12 cellular contexts compared by ENCODE assay signal in genomic region chr2:113117594-113118262, GRCh38. TPM values are rescaled to one million over a fixed set of nuclear protein-coding genes. Genes with fewer than 3 reads are reported as not detected.
DNase-seq lines count a peak whose midpoint lies in the region; ATAC-seq, FAIRE-seq and TF ChIP-seq lines count a peak whose summit lies in the region.
"Had no signal": no experiment of that assay in that cellular context is flagged by ENCODE, and none has a peak within 500 bp of the region (broad histone marks: within the 10 kb centered on the region; RNA-seq: fewer than 3 reads in every experiment).

No MANE protein-coding gene starts in this region.

- intact Hi-C loops in stomach (cut with DNase I; ENCODE audit: low total_unique reads) = no loop called here

- no peaks in the 10 kb centered on the region for H3K9me3 Mint-ChIP-seq in activated CD8-positive, alpha-beta memory T cell treated with anti-CD3 and anti-CD28 coated beads, Interleukin-2, amount 10 ng/mL, durations not matched to agents 7 days and 5 days (ENCODE audit: low read depth)
- H3K9me3 Mint-ChIP-seq in activated naive CD8-positive, alpha-beta T cell treated with anti-CD3 and anti-CD28 coated beads, Interleukin-2, amount 50 U/mL, for 24 hours = no peaks in the 10 kb centered on the region

- no peaks in the 10 kb centered on the region for H3K27me3 ChIP-seq in keratinocyte (ENCODE audit: control insufficient read depth, extremely low read depth, insufficient read depth, low read length)
- H3K27me3 ChIP-seq in stomach = no peaks in the 10 kb centered on the region
- H3K27me3 ChIP-seq: BLaER1 treated with 17β-estradiol and CSF1 and Interleukin-3, amounts not matched to agents 10 nM and 100 nM; heart left ventricle had no signal

- no peak overlapping the region for H3K4me3 Mint-ChIP-seq in activated CD8-positive, alpha-beta memory T cell treated with anti-CD3 and anti-CD28 coated beads, Interleukin-2, amount 10 ng/mL, durations not matched to agents 7 days and 5 days
- no peak overlapping the region for H3K4me3 Mint-ChIP-seq in activated naive CD8-positive, alpha-beta T cell treated with anti-CD3 and anti-CD28 coated beads, Interleukin-2, amount 50 U/mL, for 24 hours
- H3K4me3 Mint-ChIP-seq in T-helper 17 cell = no peak overlapping the region

- dilution Hi-C loops in keratinocyte (cut with MboI; ENCODE audit: extremely low pct_ligation_motif_present, low sequenced_read_pairs) = no loop called here

- H3K4me2 ChIP-seq in keratinocyte (ENCODE audit: control insufficient read depth, extremely low read depth, insufficient read depth, low read depth, low read length) = peak overlapping the region; percentile 88
- H3K4me2 ChIP-seq: KMS-11 had no signal

- peak; percentile 79 for FAIRE-seq in keratinocyte (lab: Jason Lieb, UNC)
- FAIRE-seq: TTC549 had no signal

- peak; percentile 52 for ATAC-seq in activated CD8-positive, alpha-beta memory T cell treated with anti-CD3 and anti-CD28 coated beads, Interleukin-2, amount 10 ng/mL, durations not matched to agents 7 days and 5 days
- ATAC-seq in activated naive CD8-positive, alpha-beta T cell treated with anti-CD3 and anti-CD28 coated beads, Interleukin-2, amount 50 U/mL, for 24 hours = peak; percentile 86
- no peak for ATAC-seq in T-helper 17 cell

- H3K4me1 ChIP-seq in keratinocyte (ENCODE audit: control insufficient read depth, extremely low read depth, insufficient read depth, low read length) = peaks cover 68% of the 10 kb centered on the region
- peaks cover 10 to 17% (median 14%) of the 10 kb centered on the region in 4 donors for H3K4me1 ChIP-seq in stomach

- CTCF ChIA-PET in activated CD8-positive, alpha-beta memory T cell treated with anti-CD3 and anti-CD28 coated beads, Interleukin-2, amount 10 ng/mL, durations not matched to agents 7 days and 5 days (lab: Charles Lee) = interaction anchor here (0.7 to 1.8 kb wide), 5 partner anchors 19 to 307 kb away, joined by 3 to 8 read pairs (median 5); no protein-coding TSS in a partner anchor

- H3K27ac ChIP-seq in keratinocyte (ENCODE audit: control insufficient read depth, insufficient read depth, low read length) = peak overlapping the region; percentile 98
- H3K27ac ChIP-seq in stomach = peak overlapping the region; percentile 76 to 94 (median 91)
- H3K27ac ChIP-seq: heart left ventricle, KMS-11 had no signal

- TF ChIP-seq EP300 in stomach (IDR thresholded peaks at IDR 0.05) = no peak

- H4K20me1 ChIP-seq in keratinocyte (ENCODE audit: control insufficient read depth, extremely low read depth, insufficient read depth, low read length) = no peaks in the 10 kb centered on the region
- H4K20me1 ChIP-seq: BLaER1 treated with 17β-estradiol and CSF1 and Interleukin-3, amounts not matched to agents 10 nM and 100 nM had no signal

- no peaks in the 10 kb centered on the region for H3K27me3 Mint-ChIP-seq in activated CD8-positive, alpha-beta memory T cell treated with anti-CD3 and anti-CD28 coated beads, Interleukin-2, amount 10 ng/mL, durations not matched to agents 7 days and 5 days
- H3K27me3 Mint-ChIP-seq in activated naive CD8-positive, alpha-beta T cell treated with anti-CD3 and anti-CD28 coated beads, Interleukin-2, amount 50 U/mL, for 24 hours = peaks cover 8% of the 10 kb centered on the region
- H3K27me3 Mint-ChIP-seq in T-helper 17 cell = peaks cover 13% of the 10 kb centered on the region

- no peaks in the 10 kb centered on the region for H3K9me1 ChIP-seq in keratinocyte (ENCODE audit: control insufficient read depth, extremely low read depth, insufficient read depth, low read length)

- no peak overlapping the region for H3K27ac Mint-ChIP-seq in activated CD8-positive, alpha-beta memory T cell treated with anti-CD3 and anti-CD28 coated beads, Interleukin-2, amount 10 ng/mL, durations not matched to agents 7 days and 5 days
- peak overlapping the region; percentile 53 for H3K27ac Mint-ChIP-seq in activated naive CD8-positive, alpha-beta T cell treated with anti-CD3 and anti-CD28 coated beads, Interleukin-2, amount 50 U/mL, for 24 hours
- no peak overlapping the region for H3K27ac Mint-ChIP-seq in T-helper 17 cell

- 26 to 53% (median 49%) methylated on average over 8 to 9 of the region's 9 CpGs for WGBS in stomach, 5 donors

- TF ChIP-seq CTCF in keratinocyte (optimal IDR thresholded peaks at IDR 0.05 in 1 of 3, IDR thresholded peaks at IDR 0.05 in 1 of 3, conservative IDR thresholded peaks at IDR 0.05 in 1 of 3; ENCODE audit: extremely low read depth in 1 of 3, insufficient read depth in 2 of 3, low read length in 3 of 3) = no peak
- TF ChIP-seq CTCF in stomach (IDR thresholded peaks at IDR 0.05) = no peak

- H2AFZ ChIP-seq in keratinocyte (ENCODE audit: control insufficient read depth, low read length) = no peak overlapping the region

- peaks cover 8% of the 10 kb centered on the region for H3K36me3 Mint-ChIP-seq in activated CD8-positive, alpha-beta memory T cell treated with anti-CD3 and anti-CD28 coated beads, Interleukin-2, amount 10 ng/mL, durations not matched to agents 7 days and 5 days
- no peaks in the 10 kb centered on the region for H3K36me3 Mint-ChIP-seq in activated naive CD8-positive, alpha-beta T cell treated with anti-CD3 and anti-CD28 coated beads, Interleukin-2, amount 50 U/mL, for 24 hours (ENCODE audit: low read depth)
- H3K36me3 Mint-ChIP-seq in T-helper 17 cell (ENCODE audit: low read depth) = no peaks in the 10 kb centered on the region

- H3K4me3 ChIP-seq in keratinocyte (ENCODE audit: control insufficient read depth in 2 of 3, extremely low read depth in 1 of 3, insufficient read depth in 2 of 3, low read depth in 1 of 3, low read length in 3 of 3) (peak overlapping the region; percentile 71 to 75 (median 72)), stomach (peak overlapping the region in 2 of 4 donors; percentile 13 to 21)
- H3K4me3 ChIP-seq: BLaER1 treated with 17β-estradiol and CSF1 and Interleukin-3, amounts not matched to agents 10 nM and 100 nM; heart left ventricle had no signal

- H3K4me1 Mint-ChIP-seq in activated CD8-positive, alpha-beta memory T cell treated with anti-CD3 and anti-CD28 coated beads, Interleukin-2, amount 10 ng/mL, durations not matched to agents 7 days and 5 days = peaks cover 23% of the 10 kb centered on the region
- peaks cover 21% of the 10 kb centered on the region for H3K4me1 Mint-ChIP-seq in activated naive CD8-positive, alpha-beta T cell treated with anti-CD3 and anti-CD28 coated beads, Interleukin-2, amount 50 U/mL, for 24 hours
- peaks cover 6% of the 10 kb centered on the region for H3K4me1 Mint-ChIP-seq in T-helper 17 cell

- TF ChIP-seq POLR2A in stomach (IDR thresholded peaks at IDR 0.05) = peak in 1 of 4 donors; percentile 21

- H3K36me3 ChIP-seq in keratinocyte (ENCODE audit: control insufficient read depth in 2 of 2, extremely low read depth in 1 of 2, insufficient read depth in 2 of 2, low read length in 2 of 2) (no peaks in the 10 kb centered on the region), stomach (no peaks in the 10 kb centered on the region)
- H3K36me3 ChIP-seq: BLaER1 treated with 17β-estradiol and CSF1 and Interleukin-3, amounts not matched to agents 10 nM and 100 nM; heart left ventricle had no signal

- H3K9me3 ChIP-seq in keratinocyte (ENCODE audit: control insufficient read depth, low read depth, low read length) (no peaks in the 10 kb centered on the region), stomach (no peaks in the 10 kb centered on the region), T-helper 17 cell (ENCODE audit: control insufficient read depth, low read length, poor library complexity, severe bottlenecking) (no peaks in the 10 kb centered on the region)
- H3K9me3 ChIP-seq: BLaER1 treated with 17β-estradiol and CSF1 and Interleukin-3, amounts not matched to agents 10 nM and 100 nM; heart left ventricle had no signal

- H3K9ac ChIP-seq in keratinocyte (ENCODE audit: control insufficient read depth, extremely low read depth, insufficient read depth, low read length) = peak overlapping the region; percentile 89
- H3K9ac ChIP-seq: BLaER1 treated with 17β-estradiol and CSF1 and Interleukin-3, amounts not matched to agents 10 nM and 100 nM; KMS-11 had no signal

- DNase-seq in activated CD8-positive, alpha-beta memory T cell treated with anti-CD3 and anti-CD28 coated beads, Interleukin-2, amount 10 ng/mL, durations not matched to agents 7 days and 5 days = peak; percentile 28
- DNase-seq in activated CD8-positive, alpha-beta memory T cell treated with anti-CD3 and anti-CD28 coated beads for 24 hours = no peak
- DNase-seq in activated naive CD8-positive, alpha-beta T cell treated with anti-CD3 and anti-CD28 coated beads, Interleukin-2, amount 50 U/mL, for 24 hours = peak; percentile 34
- DNase-seq in keratinocyte (ENCODE audit: low read depth, low spot score) (peak; percentile 95), stomach (peak; percentile 94), T-helper 17 cell (no peak), NCI-H187 (lab: John Stamatoyannopoulos, UW) (no peak)
- DNase-seq in activated CD4-positive, CD25-positive, alpha-beta regulatory T cell (lab: John Stamatoyannopoulos, UW) = no peak
- DNase-seq: heart left ventricle had no signal

- H3K79me2 ChIP-seq in keratinocyte (ENCODE audit: control insufficient read depth, insufficient read depth, low read length) = peaks cover 5% of the 10 kb centered on the region

RNA-seq across cellular contexts. Expression of gene IL1RN, which starts 9.7 kb away (rescaled TPM):
- 1 to 10 TPM; 1.8 TPM for total RNA-seq in activated CD8-positive, alpha-beta memory T cell treated with anti-CD3 and anti-CD28 coated beads, Interleukin-2, amount 10 ng/mL, durations not matched to agents 7 days and 5 days
- polyA plus RNA-seq in keratinocyte (114 to 190 TPM (median 128 TPM) in 3 replicates), stomach (100 to 1,000 TPM in 1 of 3 donors, 10 to 100 TPM in 2; 27.6 to 220 (median 40.9) TPM)
- 78.2 TPM for polyA plus RNA-seq in keratinocyte (2011; ENCODE audit: low read depth)
- 135 and 172 TPM in 2 replicates for polyA plus RNA-seq in keratinocyte (2011; cell fraction: cytosol; rRNA removed)
- 163 and 216 TPM in 2 replicates for polyA plus RNA-seq in keratinocyte (2011; cell fraction: nucleus; rRNA removed)
- 86.5 and 244 TPM in 2 replicates for polyA plus RNA-seq in keratinocyte (2012; ENCODE audit: low replicate concordance)
- polyA minus RNA-seq in keratinocyte = 115 to 344 TPM (median 161 TPM) in 3 replicates
- polyA minus RNA-seq in keratinocyte (2011; cell fraction: cytosol; rRNA and poly(A)+ RNA removed) = 83.3 TPM
- polyA minus RNA-seq in keratinocyte (2011; cell fraction: nucleus; rRNA and poly(A)+ RNA removed) = 66.6 and 115 TPM in 2 replicates
- total RNA-seq in stomach (10 to 100 TPM in 2 of 5 donors, under 1 TPM in 1, not detected in 2; 0.87 to 29.3 (median 16.9) TPM), T-helper 17 cell (1 to 10 TPM in 1 of 2 donors, under 1 TPM in 1; 0.68 to 1.2 TPM)

RNA-seq across cellular contexts. Expression of gene IL1F10, which starts 50.0 kb away (rescaled TPM):
- total RNA-seq in activated CD8-positive, alpha-beta memory T cell treated with anti-CD3 and anti-CD28 coated beads, Interleukin-2, amount 10 ng/mL, durations not matched to agents 7 days and 5 days = not detected
- polyA plus RNA-seq in keratinocyte (0.15 to 0.75 TPM (median 0.37 TPM) in 3 replicates), stomach (not detected)
- polyA plus RNA-seq in keratinocyte (2011; ENCODE audit: low read depth) = 1.9 TPM
- 0.47 and 0.73 TPM in 2 replicates for polyA plus RNA-seq in keratinocyte (2011; cell fraction: cytosol; rRNA removed)
- 0.49 and 0.56 TPM in 2 replicates for polyA plus RNA-seq in keratinocyte (2011; cell fraction: nucleus; rRNA removed)
- polyA plus RNA-seq in keratinocyte (2012; ENCODE audit: low replicate concordance) = 0.22 and 6.2 TPM in 2 replicates
- polyA minus RNA-seq in keratinocyte = 0.69 TPM in 1 of 3 replicates, not detected in the others
- polyA minus RNA-seq in keratinocyte (2011; cell fraction: cytosol; rRNA and poly(A)+ RNA removed) = not detected
- polyA minus RNA-seq in keratinocyte (2011; cell fraction: nucleus; rRNA and poly(A)+ RNA removed) = not detected in 2 replicates
- total RNA-seq in stomach (not detected), T-helper 17 cell (not detected)
- total RNA-seq: heart left ventricle had no signal
- polyA plus RNA-seq: heart left ventricle had no signal

RNA-seq across cellular contexts. Expression of gene PSD4, which starts 56.0 kb away (rescaled TPM):
- 100 to 1,000 TPM; 314 to 388 TPM for total RNA-seq in activated CD8-positive, alpha-beta memory T cell treated with anti-CD3 and anti-CD28 coated beads, Interleukin-2, amount 10 ng/mL, durations not matched to agents 7 days and 5 days
- 10.4 to 17.3 TPM (median 11.1 TPM) in 3 replicates for polyA plus RNA-seq in keratinocyte
- 5.4 TPM for polyA plus RNA-seq in keratinocyte (2011; ENCODE audit: low read depth)
- polyA plus RNA-seq in keratinocyte (2011; cell fraction: cytosol; rRNA removed) = 6.9 and 11.2 TPM in 2 replicates
- 21.6 and 30.7 TPM in 2 replicates for polyA plus RNA-seq in keratinocyte (2011; cell fraction: nucleus; rRNA removed)
- polyA plus RNA-seq in keratinocyte (2012; ENCODE audit: low replicate concordance) = 10.6 and 23.6 TPM in 2 replicates
- polyA minus RNA-seq in keratinocyte = 14.9 to 39.8 TPM (median 17.4 TPM) in 3 replicates
- polyA minus RNA-seq in keratinocyte (2011; cell fraction: cytosol; rRNA and poly(A)+ RNA removed) = 12.9 TPM
- polyA minus RNA-seq in keratinocyte (2011; cell fraction: nucleus; rRNA and poly(A)+ RNA removed) = 17.8 and 23.5 TPM in 2 replicates
- 100 to 1,000 TPM in 2 of 5 donors, 10 to 100 TPM in 3; 35.3 to 146 (median 73.5) TPM for total RNA-seq in stomach
- 10 to 100 TPM; 19.9 to 23.8 (median 19.9) TPM for polyA plus RNA-seq in stomach
- 100 to 1,000 TPM; 141 to 160 TPM for total RNA-seq in T-helper 17 cell

RNA-seq across cellular contexts. Expression of gene IL36RN, which starts 58.7 kb away (rescaled TPM):
- total RNA-seq in activated CD8-positive, alpha-beta memory T cell treated with anti-CD3 and anti-CD28 coated beads, Interleukin-2, amount 10 ng/mL, durations not matched to agents 7 days and 5 days = not detected
- polyA plus RNA-seq in keratinocyte (1.7 to 7.9 TPM (median 3.9 TPM) in 3 replicates), stomach (1 to 10 TPM in 1 of 3 donors, not detected in 2; 1.8 TPM)
- polyA plus RNA-seq in keratinocyte (2011; ENCODE audit: low read depth) = 30.2 TPM
- polyA plus RNA-seq in keratinocyte (2011; cell fraction: cytosol; rRNA removed) = 1.5 and 3.2 TPM in 2 replicates
- polyA plus RNA-seq in keratinocyte (2011; cell fraction: nucleus; rRNA removed) = 2.3 and 2.4 TPM in 2 replicates
- 1.2 and 38.5 TPM in 2 replicates for polyA plus RNA-seq in keratinocyte (2012; ENCODE audit: low replicate concordance)
- 0.85 to 5.1 TPM (median 3.0 TPM) in 3 replicates for polyA minus RNA-seq in keratinocyte
- polyA minus RNA-seq in keratinocyte (2011; cell fraction: cytosol; rRNA and poly(A)+ RNA removed) = 1.3 TPM
- polyA minus RNA-seq in keratinocyte (2011; cell fraction: nucleus; rRNA and poly(A)+ RNA removed) = 1.6 and 2.7 TPM in 2 replicates
- total RNA-seq in stomach (not detected), T-helper 17 cell (not detected)
- total RNA-seq: heart left ventricle had no signal
- polyA plus RNA-seq: heart left ventricle had no signal

Comparison
In these comparisons a context has a peak if more than half of its experiments do, and no peak if none do; other contexts are left out.
1. DNase-seq: peak in activated CD8-positive, alpha-beta memory T cell treated with anti-CD3 and anti-CD28 coated beads, Interleukin-2, amount 10 ng/mL, durations not matched to agents 7 days and 5 days (single experiment), activated naive CD8-positive, alpha-beta T cell treated with anti-CD3 and anti-CD28 coated beads, Interleukin-2, amount 50 U/mL, for 24 hours (single experiment), keratinocyte (single experiment) and stomach (single experiment); none in activated CD8-positive, alpha-beta memory T cell treated with anti-CD3 and anti-CD28 coated beads for 24 hours (single experiment), T-helper 17 cell (0 of 3), NCI-H187 (0 of 2) and activated CD4-positive, CD25-positive, alpha-beta regulatory T cell (0 of 4).